ENCODE assay signal across 19 cellular contexts in the genomic region with DNA sequence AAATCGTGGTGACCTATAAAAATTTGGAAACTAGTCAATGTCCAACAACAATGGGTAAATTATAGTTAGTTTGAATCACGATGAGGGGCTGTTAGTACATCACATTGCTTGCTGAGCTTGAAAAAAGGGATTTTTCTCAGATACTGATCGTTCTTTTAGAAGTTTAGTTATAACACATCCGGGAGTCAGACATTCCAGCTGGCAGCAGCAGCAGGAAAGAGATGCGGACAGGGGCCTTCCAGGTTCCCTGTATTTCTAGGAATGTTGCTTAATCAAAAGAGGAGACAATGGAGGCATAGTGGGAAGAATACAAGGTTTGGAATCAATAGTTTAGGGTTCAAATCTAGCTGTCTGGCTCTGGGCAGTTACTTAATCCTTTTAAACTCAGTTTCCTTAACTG. TPM values are rescaled to one million over a fixed set of nuclear protein-coding genes. Genes with fewer than 3 reads are reported as not detected.
DNase-seq lines count a peak whose midpoint lies in the region; ATAC-seq, FAIRE-seq and TF ChIP-seq lines count a peak whose summit lies in the region.
"Had no signal": no experiment of that assay in that cellular context is flagged by ENCODE, and none has a peak within 500 bp of the region (broad histone marks: within the 10 kb centered on the region; RNA-seq: fewer than 3 reads in every experiment).

No MANE protein-coding gene starts in this region.

- no peak overlapping the region for H4K91ac ChIP-seq in H1 (replicated peaks; ENCODE audit: insufficient read length, low read length)

- H3K79me2 ChIP-seq in GM23338 (replicated peaks; ENCODE audit: insufficient read depth), result no peaks in the 10 kb centered on the region
- no peaks in the 10 kb centered on the region for H3K79me2 ChIP-seq in H1 (ENCODE audit: control insufficient read depth in 1 of 2, insufficient read depth in 2 of 2, low read length in 2 of 2)

- no peak overlapping the region for H3K4ac ChIP-seq in H1 (replicated peaks; ENCODE audit: insufficient read length, low read depth, low read length)

- no peak overlapping the region for H2BK15ac ChIP-seq in H1 (ENCODE audit: low read length)

- H3K27me3 Mint-ChIP-seq in activated naive CD8-positive, alpha-beta T cell, result no peaks in the 10 kb centered on the region
- no peaks in the 10 kb centered on the region for H3K27me3 Mint-ChIP-seq in activated naive CD8-positive, alpha-beta T cell treated with anti-CD3 and anti-CD28 coated beads for 36 hours
- H3K27me3 Mint-ChIP-seq in GM23338 (ENCODE audit: insufficient read depth, low read depth, poor library complexity), result peaks cover 14% of the 10 kb centered on the region

- H2AK5ac ChIP-seq in H1 (ENCODE audit: low read depth, low read length), result no peak overlapping the region

- no peaks in the 10 kb centered on the region for H3K9me3 Mint-ChIP-seq in activated naive CD8-positive, alpha-beta T cell (ENCODE audit: low read depth)
- no peaks in the 10 kb centered on the region for H3K9me3 Mint-ChIP-seq in activated naive CD8-positive, alpha-beta T cell treated with anti-CD3 and anti-CD28 coated beads for 36 hours
- H3K9me3 Mint-ChIP-seq in GM23338, result no peaks in the 10 kb centered on the region

- H3K36me3 ChIP-seq in GM23338 (ENCODE audit: insufficient read depth) (no peaks in the 10 kb centered on the region), H1 (ENCODE audit: control insufficient read depth in 2 of 4, insufficient read depth in 4 of 4, low read length in 3 of 4) (no peaks in the 10 kb centered on the region)

- peaks cover 9% of the 10 kb centered on the region for H3F3A ChIP-seq in GM23338 (replicated peaks; ENCODE audit: low read depth)

- H3K23ac ChIP-seq in H1 (ENCODE audit: insufficient read length), result no peak overlapping the region

- no peaks in the 10 kb centered on the region for H3K36me3 Mint-ChIP-seq in activated naive CD8-positive, alpha-beta T cell
- no peaks in the 10 kb centered on the region for H3K36me3 Mint-ChIP-seq in activated naive CD8-positive, alpha-beta T cell treated with anti-CD3 and anti-CD28 coated beads for 36 hours
- H3K36me3 Mint-ChIP-seq in GM23338 (ENCODE audit: low read depth), result no peaks in the 10 kb centered on the region

- H2AFZ ChIP-seq in GM23338 (no peak overlapping the region), H1 (ENCODE audit: low read length) (no peak overlapping the region)

- H3K14ac ChIP-seq in H1 (ENCODE audit: insufficient read length), result no peak overlapping the region

- no peak for TF ChIP-seq EP300 in H1 (IDR thresholded peaks at IDR 0.05; ENCODE audit: borderline replicate concordance in 1 of 2, low read depth in 2 of 2, low read length in 2 of 2)

- peaks cover 3% of the 10 kb centered on the region; the same call in 1 of the 2 replicates for H3K23me2 ChIP-seq in H1 (ENCODE audit: low read depth, low read length)

- H2BK120ac ChIP-seq in H1 (replicated peaks; ENCODE audit: low read depth, low read length), result no peak overlapping the region

- H3K9me2 ChIP-seq in GM23338 (ENCODE audit: insufficient read depth), result no peaks in the 10 kb centered on the region

- H2BK5ac ChIP-seq in H1 (ENCODE audit: low read depth, low read length), result no peak overlapping the region

- H3K18ac ChIP-seq in H1 (ENCODE audit: extremely low read depth, low read length), result no peak overlapping the region

- no peak overlapping the region for H2BK12ac ChIP-seq in H1 (ENCODE audit: low read depth, low read length)

- H3K4me3 ChIP-seq in GM23338, result no peak overlapping the region
- H3K4me3 ChIP-seq in H1 (ENCODE audit: extremely low read depth in 1 of 4, insufficient read depth in 2 of 4, low read depth in 3 of 4, low read length in 4 of 4), result no peak overlapping the region
- H3K4me3 ChIP-seq: A549 had no signal

- H3K9ac ChIP-seq in H1 (replicated peaks in 1 of 4; ENCODE audit: extremely low read depth in 1 of 4, low read depth in 3 of 4, low read length in 3 of 4), result no peak overlapping the region

- H3K4me1 ChIP-seq in GM23338 (ENCODE audit: insufficient read depth), result peaks cover 37% of the 10 kb centered on the region
- peaks cover 11 to 24% (median 13%) of the 10 kb centered on the region in 4 experiments; a peak in 6 of 7 replicates for H3K4me1 ChIP-seq in H1 (replicated peaks in 1 of 4; ENCODE audit: control insufficient read depth in 3 of 4, insufficient read depth in 4 of 4, low read length in 3 of 4)
- H3K4me1 ChIP-seq: A549 had no signal

- H3K4me3 Mint-ChIP-seq in activated naive CD8-positive, alpha-beta T cell, result peak overlapping the region; percentile 32
- H3K4me3 Mint-ChIP-seq in activated naive CD8-positive, alpha-beta T cell treated with anti-CD3 and anti-CD28 coated beads for 36 hours, result no peak overlapping the region
- no peak overlapping the region for H3K4me3 Mint-ChIP-seq in GM23338

- H2BK20ac ChIP-seq in H1 (ENCODE audit: low read length), result no peak overlapping the region

- no peak overlapping the region for H4K8ac ChIP-seq in H1 (ENCODE audit: extremely low read depth, insufficient read depth, low read length)

- no peak for FAIRE-seq in H1 (lab: Jason Lieb, UNC)
- FAIRE-seq: A549 had no signal

- no peak overlapping the region for H3K56ac ChIP-seq in H1 (replicated peaks; ENCODE audit: insufficient read length, low read depth, low read length)

- CTCF ChIA-PET in H1 (lab: Charles Lee; ENCODE audit: partially characterized antibody), result no interaction called here

- ATAC-seq in GM23338 (no peak), HG03025 (IDR thresholded peaks at IDR 0.05; ENCODE audit: low FRiP score, unreplicated experiment) (no peak)
- ATAC-seq: A549 had no signal

- no peak for TF ChIP-seq POLR2A in H1 (IDR thresholded peaks at IDR 0.05; ENCODE audit: control extremely low read depth in 1 of 2, low read depth in 2 of 2, low read length in 2 of 2)

- H3K9me3 ChIP-seq in H1 (ENCODE audit: insufficient read depth in 2 of 2, low read depth in 1 of 2, low read length in 1 of 2), result no peaks in the 10 kb centered on the region
- H3K9me3 ChIP-seq: A549 had no signal

- H3K27me3 ChIP-seq in GM23338 (ENCODE audit: insufficient read depth) (no peaks in the 10 kb centered on the region), H1 (replicated peaks in 1 of 4; ENCODE audit: control insufficient read depth in 3 of 4, extremely low read depth in 1 of 4, insufficient read depth in 3 of 4, low read length in 3 of 4) (peaks cover 0 to 1% (median 0%) of the 10 kb centered on the region in 4 experiments; a peak in 3 of 7 replicates)

- H3K79me1 ChIP-seq in H1 (ENCODE audit: low read depth, low read length), result no peaks in the 10 kb centered on the region

- peak overlapping the region; percentile 41 for H3K27ac Mint-ChIP-seq in activated naive CD8-positive, alpha-beta T cell
- no peak overlapping the region for H3K27ac Mint-ChIP-seq in activated naive CD8-positive, alpha-beta T cell treated with anti-CD3 and anti-CD28 coated beads for 36 hours
- no peak overlapping the region for H3K27ac Mint-ChIP-seq in GM23338

- H4K20me1 ChIP-seq in GM23338 (replicated peaks; ENCODE audit: insufficient read depth) (no peaks in the 10 kb centered on the region), H1 (replicated peaks in 1 of 2; ENCODE audit: control insufficient read depth in 1 of 2, insufficient read depth in 2 of 2, low read length in 2 of 2) (no peaks in the 10 kb centered on the region)

- no peak for TF ChIP-seq CTCF in GM23338 (conservative IDR thresholded peaks at IDR 0.05; ENCODE audit: low read depth in 2 of 2)
- no peak for TF ChIP-seq CTCF in H1 (IDR thresholded peaks at IDR 0.05; ENCODE audit: control extremely low read depth in 1 of 3, insufficient read depth in 1 of 3, low read depth in 1 of 3, low read length in 3 of 3)

- no peak for TF ChIP-seq RAD21 in H1 (IDR thresholded peaks at IDR 0.05 in 1 of 2, conservative IDR thresholded peaks at IDR 0.05 in 1 of 2; ENCODE audit: low read depth in 2 of 2, low read length in 2 of 2)

- WGBS in H1 (ENCODE audit: extremely low coverage in 1 of 2, insufficient coverage in 1 of 2, insufficient read length in 1 of 2, insufficient replicate concordance in 2 of 2, low coverage in 1 of 2, low lambda C conversion rate in 2 of 2, missing lambda C conversion rate in 1 of 2), 2 experiments, result 84% methylated on average over 5 of the region's 5 CpGs; no CpG with 5 or more reads in 1 of the 2 experiments

- H4K5ac ChIP-seq in H1 (ENCODE audit: insufficient read length, low read depth, low read length), result no peak overlapping the region

- H3K4me2 ChIP-seq in GM23338 (no peak overlapping the region), H1 (ENCODE audit: insufficient read depth in 1 of 2, low read depth in 2 of 2, low read length in 2 of 2) (no peak overlapping the region)
- H3K4me2 ChIP-seq: A549 had no signal

- DNase-seq in activated naive CD8-positive, alpha-beta T cell treated with anti-CD3 and anti-CD28 coated beads for 36 hours, result no peak
- DNase-seq in GM23338 (ENCODE audit: low spot score) (peak; percentile 27), H1 (ENCODE audit: low read depth in 1 of 2, low spot score in 2 of 2) (no peak), superior temporal gyrus (ENCODE audit: extremely low spot score) (peak; percentile 50), NCI-H748 treated with DMSO at 0.1 percent for 48 hours (lab: John Stamatoyannopoulos, UW) (no peak), A172 (ENCODE audit: low spot score) (no peak)
- DNase-seq: DMS 273 treated with DMSO at 0.1 percent for 48 hours, DND-41, HCEC 1CT, NCI-H1092 treated with DMSO at 0.1 percent for 48 hours, NCI-H1694, NCI-H2081 treated with DMSO at 0.1 percent for 48 hours, NCI-H446 treated with DMSO at 0.1 percent for 48 hours, OCI-M1, Right ventricle myocardium superior had no signal

- H3K27ac ChIP-seq in GM23338 (ENCODE audit: low read depth) (no peak overlapping the region), H1 (ENCODE audit: low read depth, low read length) (no peak overlapping the region)
- H3K27ac ChIP-seq: A549, C4-2B had no signal

- peaks cover 63% of the 10 kb centered on the region for H3K4me1 Mint-ChIP-seq in activated naive CD8-positive, alpha-beta T cell (ENCODE audit: low read depth)
- peaks cover 59% of the 10 kb centered on the region for H3K4me1 Mint-ChIP-seq in activated naive CD8-positive, alpha-beta T cell treated with anti-CD3 and anti-CD28 coated beads for 36 hours
- H3K4me1 Mint-ChIP-seq in GM23338, result peaks cover 47% of the 10 kb centered on the region

- POLR2A ChIA-PET in H1 (lab: Charles Lee; ENCODE audit: partially characterized antibody), result no interaction called here

RNA-seq across cellular contexts. Expression of a gene that starts 27.8 kb away (rescaled TPM):
- total RNA-seq in activated naive CD8-positive, alpha-beta T cell treated with anti-CD3 and anti-CD28 coated beads for 36 hours, result 1 to 10 TPM; 9.7 to 9.9 TPM
- total RNA-seq in GM23338 (2014; rRNA removed; shearing (Covaris generic)), result 8.7 and 11.6 TPM in 2 replicates
- 4.0 and 4.1 TPM in 2 replicates for polyA plus RNA-seq in GM23338 (2016; fragmentation: Nextera tagmentation; extraction: Ambion mirVana)
- 9.9 and 10.7 TPM in 2 replicates for total RNA-seq in H1 (2021; fragmentation: NEBNext Ultra II Directional; extraction: Animal tissue kit (Norgen Biotek cat#: 25700))
- 2.7 and 4.3 TPM in 2 replicates for polyA plus RNA-seq in H1 (2011; rRNA removed)
- 3.6 TPM for polyA plus RNA-seq in H1 (2011; cell fraction: cytosol; rRNA removed)
- 4.5 TPM for polyA plus RNA-seq in H1 (2011; cell fraction: nucleus; rRNA removed)
- polyA plus RNA-seq in H1 (2012, experiment 1 of 2), result 5.2 to 6.6 TPM (median 6.3 TPM) in 4 replicates
- polyA plus RNA-seq in H1 (2012, experiment 2 of 2), result 4.9 TPM
- polyA plus RNA-seq in H1 (2013, experiment 1 of 2), result 4.8 TPM
- 4.8 TPM for polyA plus RNA-seq in H1 (2013, experiment 2 of 2)
- polyA minus RNA-seq in H1 (2011; rRNA and poly(A)+ RNA removed), result 2.8 and 4.6 TPM in 2 replicates
- polyA minus RNA-seq in H1 (2011; cell fraction: cytosol; rRNA and poly(A)+ RNA removed), result 6.5 TPM
- polyA minus RNA-seq in H1 (2011; cell fraction: nucleus; rRNA and poly(A)+ RNA removed), result 4.7 TPM
- total RNA-seq in A172 (2014; rRNA removed; shearing (Covaris generic)), result 5.0 and 6.3 TPM in 2 replicates

Comparison
In these comparisons a context has a peak if more than half of its experiments do, and no peak if none do; other contexts are left out.
1. DNase-seq: peak in GM23338 (single experiment) and superior temporal gyrus (single experiment); none in activated naive CD8-positive, alpha-beta T cell treated with anti-CD3 and anti-CD28 coated beads for 36 hours (single experiment), H1 (0 of 2), NCI-H748 treated with DMSO at 0.1 percent for 48 hours (single experiment) and A172 (single experiment).